In the genomic region with DNA sequence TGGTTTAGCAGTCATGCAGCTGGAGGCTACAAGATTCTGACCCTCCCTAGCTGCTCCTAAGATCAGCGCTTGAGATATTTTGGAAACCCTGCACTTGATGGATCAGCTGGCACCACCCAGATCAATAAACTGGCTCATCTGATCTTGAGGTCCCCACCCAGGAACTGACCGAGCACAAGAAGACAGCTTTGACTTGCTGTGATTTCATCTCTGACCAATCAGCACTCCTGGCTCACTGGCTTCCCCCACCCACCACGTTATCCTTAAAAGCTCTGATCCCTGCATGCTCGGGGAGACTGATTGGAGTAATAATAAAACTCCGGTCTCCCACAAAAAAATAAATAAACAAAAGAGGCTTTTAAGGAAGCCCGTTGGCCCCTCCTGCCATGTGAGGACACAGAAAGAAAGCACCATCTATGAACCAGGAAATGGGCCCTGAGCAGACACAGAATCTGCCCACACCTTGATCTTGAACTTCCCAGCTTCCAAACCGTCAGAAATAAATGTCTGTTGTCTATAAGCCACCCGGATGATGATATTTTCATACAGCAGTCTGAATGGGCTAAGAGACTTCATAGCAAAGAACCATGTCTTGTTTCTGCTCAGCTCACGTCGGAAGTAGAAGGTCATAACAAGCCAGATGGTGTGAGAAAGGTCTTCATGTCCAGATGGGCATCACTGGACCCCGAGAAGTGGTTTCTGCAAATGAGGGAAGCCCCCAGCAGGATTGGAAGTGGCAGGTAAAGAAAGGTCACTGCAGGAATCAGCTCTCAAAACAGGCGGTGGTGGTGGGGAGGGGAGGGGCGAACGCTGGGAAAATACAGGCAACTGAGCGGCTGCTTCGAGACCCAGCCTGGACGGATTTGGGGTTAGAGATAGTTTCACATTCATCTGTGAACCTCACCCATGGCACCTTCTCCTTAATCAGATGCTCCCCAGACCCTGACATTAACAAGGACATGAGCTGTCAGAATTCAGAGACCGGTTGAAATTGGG, we compare ENCODE assay signal across 1 cellular context.
TF ChIP-seq lines count a peak whose summit lies in the region.

No MANE protein-coding gene starts in this region.

TF ChIP-seq in IMR-90, 13 proteins besides CTCF, POLR2A, EP300 and RAD21 (continued from another document):
- no peak for TF ChIP-seq FOS (IDR thresholded peaks at IDR 0.05; ENCODE audit: low read depth, low read length)
- no peak for TF ChIP-seq MAZ (IDR thresholded peaks at IDR 0.05; ENCODE audit: borderline replicate concordance, low read depth, low read length)
- TF ChIP-seq, protein P1, sequence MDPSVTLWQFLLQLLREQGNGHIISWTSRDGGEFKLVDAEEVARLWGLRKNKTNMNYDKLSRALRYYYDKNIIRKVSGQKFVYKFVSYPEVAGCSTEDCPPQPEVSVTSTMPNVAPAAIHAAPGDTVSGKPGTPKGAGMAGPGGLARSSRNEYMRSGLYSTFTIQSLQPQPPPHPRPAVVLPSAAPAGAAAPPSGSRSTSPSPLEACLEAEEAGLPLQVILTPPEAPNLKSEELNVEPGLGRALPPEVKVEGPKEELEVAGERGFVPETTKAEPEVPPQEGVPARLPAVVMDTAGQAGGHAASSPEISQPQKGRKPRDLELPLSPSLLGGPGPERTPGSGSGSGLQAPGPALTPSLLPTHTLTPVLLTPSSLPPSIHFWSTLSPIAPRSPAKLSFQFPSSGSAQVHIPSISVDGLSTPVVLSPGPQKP (IDR thresholded peaks at IDR 0.05; ENCODE audit: borderline replicate concordance, low read depth, low read length): no peak
- TF ChIP-seq MXI1 (IDR thresholded peaks at IDR 0.05; ENCODE audit: borderline replicate concordance, low read depth, low read length): no peak
- TF ChIP-seq CEBPB (IDR thresholded peaks at IDR 0.05; ENCODE audit: low read depth, low read length): no peak
- no peak for TF ChIP-seq MAFK (IDR thresholded peaks at IDR 0.05; ENCODE audit: low read depth, low read length)
- no peak for TF ChIP-seq USF2 (IDR thresholded peaks at IDR 0.05; ENCODE audit: low read depth, low read length)
- no peak for TF ChIP-seq CHD1 (IDR thresholded peaks at IDR 0.05; ENCODE audit: low read depth, low read length)
- no peak for TF ChIP-seq SMC3 (IDR thresholded peaks at IDR 0.05; ENCODE audit: low read depth, low read length)
